ENCODE assay signal across 10 cellular contexts in genomic region chr12:130878193-130879185, GRCh38. TPM values are rescaled to one million over a fixed set of nuclear protein-coding genes. Genes with fewer than 3 reads are reported as not detected.
A peak's percentile ranks its signal among the peaks of the same experiment; 100 is the strongest.
DNase-seq lines count a peak whose midpoint lies in the region; ATAC-seq and TF ChIP-seq lines count a peak whose summit lies in the region.
"Had no signal": no experiment of that assay in that cellular context is flagged by ENCODE, and none has a peak within 500 bp of the region (broad histone marks: within the 10 kb centered on the region; RNA-seq: fewer than 3 reads in every experiment).

No MANE protein-coding gene starts in this region.

- no TSS peak for BruUV-seq in IMR-90 (replicated peaks; lab: Mats Ljungman, UMichigan)

- peaks cover 54% of the 10 kb centered on the region for H3K36me3 Mint-ChIP-seq in activated T-cell treated with anti-CD3 and anti-CD28 coated beads, Interleukin-2, amount 50 U/mL, for 24 hours (ENCODE audit: low read depth)
- peaks cover 13 to 41% of the 10 kb centered on the region in 2 donors for H3K36me3 Mint-ChIP-seq in activated T-cell treated with anti-CD3 and anti-CD28 coated beads, Interleukin-2, amount 50 U/mL, for 72 hours (ENCODE audit: insufficient read depth in 2 of 2)
- H3K36me3 Mint-ChIP-seq in activated B cell treated with CpG ODN at 0.5 μM for 24 hours (ENCODE audit: low read depth): peaks cover 54% of the 10 kb centered on the region

- peaks cover 69% of the 10 kb centered on the region for H3K4me1 Mint-ChIP-seq in activated T-cell treated with anti-CD3 and anti-CD28 coated beads, Interleukin-2, amount 50 U/mL, for 24 hours (ENCODE audit: low read depth)
- H3K4me1 Mint-ChIP-seq in activated T-cell treated with anti-CD3 and anti-CD28 coated beads, Interleukin-2, amount 50 U/mL, for 72 hours (ENCODE audit: low read depth): peaks cover 67% of the 10 kb centered on the region
- peaks cover 60% of the 10 kb centered on the region for H3K4me1 Mint-ChIP-seq in activated B cell treated with CpG ODN at 0.5 μM for 24 hours

- peak overlapping the region; percentile 41 for H3K27ac Mint-ChIP-seq in activated T-cell treated with anti-CD3 and anti-CD28 coated beads, Interleukin-2, amount 50 U/mL, for 24 hours
- no peak overlapping the region for H3K27ac Mint-ChIP-seq in activated T-cell treated with anti-CD3 and anti-CD28 coated beads, Interleukin-2, amount 50 U/mL, for 72 hours
- H3K27ac Mint-ChIP-seq in activated B cell treated with CpG ODN at 0.5 μM for 24 hours: peak overlapping the region; percentile 82

- no peak overlapping the region for H3K4me3 Mint-ChIP-seq in activated T-cell treated with anti-CD3 and anti-CD28 coated beads, Interleukin-2, amount 50 U/mL, for 24 hours
- H3K4me3 Mint-ChIP-seq in activated T-cell treated with anti-CD3 and anti-CD28 coated beads, Interleukin-2, amount 50 U/mL, for 72 hours: peak overlapping the region in 1 of 2 donors; percentile 7
- peak overlapping the region; percentile 79 for H3K4me3 Mint-ChIP-seq in activated B cell treated with CpG ODN at 0.5 μM for 24 hours

- H4K5ac ChIP-seq in IMR-90 (ENCODE audit: low read depth, low read length): no peak overlapping the region

- H3K27me3 Mint-ChIP-seq in activated T-cell treated with anti-CD3 and anti-CD28 coated beads, Interleukin-2, amount 50 U/mL, for 24 hours: no peaks in the 10 kb centered on the region
- no peaks in the 10 kb centered on the region for H3K27me3 Mint-ChIP-seq in activated T-cell treated with anti-CD3 and anti-CD28 coated beads, Interleukin-2, amount 50 U/mL, for 72 hours (ENCODE audit: low read depth)
- no peaks in the 10 kb centered on the region for H3K27me3 Mint-ChIP-seq in activated B cell treated with CpG ODN at 0.5 μM for 24 hours

- H3K9me3 ChIP-seq in IMR-90 (ENCODE audit: control insufficient read depth, insufficient read depth, low read length) (no peaks in the 10 kb centered on the region), trophoblast cell (ENCODE audit: insufficient read depth, low read depth, low read length) (no peaks in the 10 kb centered on the region), ovary (no peaks in the 10 kb centered on the region), HAP-1 (no peaks in the 10 kb centered on the region)

- CTCF ChIA-PET in IMR-90 (lab: Yijun Ruan, JAX): no interaction called here
- CTCF ChIA-PET in activated B cell treated with CpG ODN at 0.5 μM for 24 hours (lab: Charles Lee): no interaction called here

- intact Hi-C loops in IMR-90 (cut with micrococcal nuclease) (no loop called here), activated B cell treated with CpG ODN at 0.5 μM for 24 hours (cut with micrococcal nuclease) (loop anchor here (10.0 kb wide), 2 partner anchors 1016 to 1046 kb away; partner anchors contain the start of genes PUS1 and ULK1), ovary (cut with DNase I) (no loop called here)

- H3K79me1 ChIP-seq in IMR-90 (ENCODE audit: low read depth in 1 of 2, low read length in 2 of 2) (peaks cover 7 to 26% of the 10 kb centered on the region in 2 experiments; a peak in 2 of 4 replicates), trophoblast cell (ENCODE audit: low read length) (no peaks in the 10 kb centered on the region)

- 20% methylated on average over 3 of the region's 24 CpGs; no CpG with 5 or more reads in 1 of the 2 experiments for WGBS in IMR-90 (ENCODE audit: extremely low coverage in 2 of 2, insufficient read length in 1 of 2), 2 experiments
- WGBS in trophoblast cell (ENCODE audit: extremely low coverage, insufficient coverage, insufficient read length): no CpG with 5 or more reads among the region's 24 CpGs
- WGBS in ovary, 3 donors: 55 to 67% (median 61%) methylated on average over 24 of the region's 24 CpGs

- H3K9ac ChIP-seq in IMR-90 (ENCODE audit: low read depth, low read length): no peak overlapping the region
- no peak overlapping the region for H3K9ac ChIP-seq in trophoblast cell (ENCODE audit: low read length)
- H3K9ac ChIP-seq: GM23248 had no signal

- POLR2A ChIA-PET in IMR-90 (lab: Charles Lee; ENCODE audit: unreplicated experiment): interaction anchor here (0.5 kb wide), 1 partner anchor 938 kb away, joined by 3 read pairs; no protein-coding TSS in a partner anchor
- POLR2A ChIA-PET in activated B cell treated with CpG ODN at 0.5 μM for 24 hours (lab: Charles Lee): no interaction called here

- H3K18ac ChIP-seq in IMR-90 (ENCODE audit: low read depth, low read length) (no peak overlapping the region), trophoblast cell (ENCODE audit: low read length) (no peak overlapping the region)

- H3K56ac ChIP-seq in IMR-90 (ENCODE audit: extremely low read depth, insufficient read depth, low read length): no peak overlapping the region

- no peak overlapping the region for H2BK15ac ChIP-seq in IMR-90 (ENCODE audit: low read depth, low read length)

- H2AK5ac ChIP-seq in IMR-90 (ENCODE audit: low read depth, low read length) (no peak overlapping the region), trophoblast cell (ENCODE audit: low read length) (no peak overlapping the region)

- peaks cover 6% of the 10 kb centered on the region; the same call in 1 of the 2 replicates for H3K9me1 ChIP-seq in IMR-90 (ENCODE audit: insufficient read depth, low read length)

- H3K9me3 Mint-ChIP-seq in activated T-cell treated with anti-CD3 and anti-CD28 coated beads, Interleukin-2, amount 50 U/mL, for 24 hours: no peaks in the 10 kb centered on the region
- H3K9me3 Mint-ChIP-seq in activated T-cell treated with anti-CD3 and anti-CD28 coated beads, Interleukin-2, amount 50 U/mL, for 72 hours: no peaks in the 10 kb centered on the region
- no peaks in the 10 kb centered on the region for H3K9me3 Mint-ChIP-seq in activated B cell treated with CpG ODN at 0.5 μM for 24 hours

- no peak for TF ChIP-seq RAD21 in IMR-90 (IDR thresholded peaks at IDR 0.05; ENCODE audit: low read length)

- no peak overlapping the region for H2BK12ac ChIP-seq in trophoblast cell (ENCODE audit: low read length)

- H4K12ac ChIP-seq in trophoblast cell (ENCODE audit: low read depth, low read length): peak overlapping the region; percentile 59

- H3K4me1 ChIP-seq in IMR-90 (ENCODE audit: control insufficient read depth, insufficient read depth, low read length) (no peaks in the 10 kb centered on the region), trophoblast cell (ENCODE audit: control insufficient read depth in 1 of 2, insufficient read depth in 2 of 2, low read length in 2 of 2) (no peaks in the 10 kb centered on the region), ovary (ENCODE audit: insufficient read depth) (no peaks in the 10 kb centered on the region), HAP-1 (peaks cover 16% of the 10 kb centered on the region)

- dilution Hi-C loops in IMR-90 (cut with HindIII; ENCODE audit: low sequenced_read_pairs, unreplicated experiment): no loop called here

- in situ Hi-C loops in IMR-90 (cut with MboI; ENCODE audit: low sequenced_read_pairs): no loop called here
- in situ Hi-C loops in HAP-1 (cut with MboI; ENCODE audit: low sequenced_read_pairs): no loop called here

- H4K91ac ChIP-seq in IMR-90 (ENCODE audit: insufficient read depth, low read depth, low read length): no peak overlapping the region
- H4K91ac ChIP-seq in trophoblast cell (ENCODE audit: low read depth, low read length): no peak overlapping the region

- H2BK5ac ChIP-seq in IMR-90 (ENCODE audit: low read depth, low read length, poor library complexity, severe bottlenecking) (no peak overlapping the region), trophoblast cell (ENCODE audit: low read depth, low read length, poor library complexity) (no peak overlapping the region)

- TF ChIP-seq CTCF in IMR-90 (conservative IDR thresholded peaks at IDR 0.05; ENCODE audit: low read depth, low read length): no peak
- TF ChIP-seq CTCF in activated B cell treated with CpG ODN at 0.5 μM for 24 hours (IDR thresholded peaks at IDR 0.05): no peak
- no peak for TF ChIP-seq CTCF in ovary (IDR thresholded peaks at IDR 0.05)

- H3K4ac ChIP-seq in IMR-90 (ENCODE audit: low read depth, low read length): no peak overlapping the region
- H3K4ac ChIP-seq in trophoblast cell (ENCODE audit: low read depth, low read length): no peak overlapping the region

- H2BK20ac ChIP-seq in IMR-90 (ENCODE audit: low read depth, low read length): no peak overlapping the region

- H3K4me2 ChIP-seq in IMR-90 (ENCODE audit: low read depth, low read length) (no peak overlapping the region), trophoblast cell (ENCODE audit: low read length) (no peak overlapping the region)

- H2BK120ac ChIP-seq in IMR-90 (ENCODE audit: low read depth, low read length) (no peak overlapping the region), trophoblast cell (ENCODE audit: insufficient read depth, low read length, poor library complexity) (no peak overlapping the region)

- no peak for TF ChIP-seq EP300 in ovary (IDR thresholded peaks at IDR 0.05)

- no peak overlapping the region; the same call in 1 of the 2 replicates for H3K14ac ChIP-seq in IMR-90 (replicated peaks; ENCODE audit: low read depth, low read length)
- H3K14ac ChIP-seq in trophoblast cell (ENCODE audit: low read length): no peak overlapping the region

- H3K4me3 ChIP-seq in IMR-90 (ENCODE audit: insufficient read depth, low read depth, low read length) (no peak overlapping the region), trophoblast cell (ENCODE audit: low read depth, low read length) (no peak overlapping the region), ovary (no peak overlapping the region), HAP-1 (no peak overlapping the region)
- H3K4me3 ChIP-seq: GM23248 had no signal

- TF ChIP-seq POLR2A in IMR-90 (IDR thresholded peaks at IDR 0.05; ENCODE audit: low read depth, low read length) (no peak), ovary (IDR thresholded peaks at IDR 0.05) (no peak)

- H3K79me2 ChIP-seq in trophoblast cell (ENCODE audit: control insufficient read depth, insufficient read depth, low read length, poor library complexity): no peaks in the 10 kb centered on the region

- H4K20me1 ChIP-seq in IMR-90 (ENCODE audit: insufficient read depth, low read length): peaks cover 27% of the 10 kb centered on the region

- peaks cover 18% of the 10 kb centered on the region for H3K36me3 ChIP-seq in IMR-90 (ENCODE audit: control insufficient read depth, insufficient read depth, low read length)
- peaks cover 17 to 29% of the 10 kb centered on the region in 2 experiments for H3K36me3 ChIP-seq in trophoblast cell (ENCODE audit: control insufficient read depth in 1 of 2, insufficient read depth in 2 of 2, low read length in 2 of 2)
- no peaks in the 10 kb centered on the region for H3K36me3 ChIP-seq in ovary
- peaks cover 38% of the 10 kb centered on the region for H3K36me3 ChIP-seq in HAP-1 (replicated peaks)

- H4K8ac ChIP-seq in IMR-90 (ENCODE audit: low read depth in 2 of 2, low read length in 2 of 2) (peak overlapping the region in 1 of 2 experiments; percentile 23; a peak in 1 of 4 replicates), trophoblast cell (ENCODE audit: low read depth, low read length) (no peak overlapping the region)

- no peak overlapping the region for H3K27ac ChIP-seq in IMR-90 (ENCODE audit: insufficient read depth, low read length)
- H3K27ac ChIP-seq in trophoblast cell (ENCODE audit: low read depth, low read length): no peak overlapping the region
- no peak overlapping the region for H3K27ac ChIP-seq in ovary
- H3K27ac ChIP-seq: GM23248 had no signal

- peak overlapping the region; percentile 70 for H3K23ac ChIP-seq in IMR-90 (ENCODE audit: low read depth, low read length)
- H3K23ac ChIP-seq in trophoblast cell (ENCODE audit: low read length): no peak overlapping the region

- DNase-seq in activated T-cell treated with anti-CD3 and anti-CD28 coated beads, Interleukin-2, amount 50 U/mL, for 24 hours: peak; percentile 36
- DNase-seq in activated T-cell treated with anti-CD3 and anti-CD28 coated beads, Interleukin-2, amount 50 U/mL, for 72 hours: no peak
- no peak for DNase-seq in IMR-90
- no peak for DNase-seq in activated B cell treated with CpG ODN at 0.5 μM for 24 hours
- DNase-seq in trophoblast cell: peak in 1 of 2 donors; percentile 6
- no peak for DNase-seq in NOMO-1 (lab: John Stamatoyannopoulos, UW; ENCODE audit: unreplicated experiment in 2 of 2)
- no peak for DNase-seq in ovary
- DNase-seq in HAP-1 (ENCODE audit: low spot score in 2 of 2): no peak
- DNase-seq: GM23248, NCI-H748 treated with DMSO at 0.1 percent for 48 hours had no signal

- H3K27me3 ChIP-seq in IMR-90 (ENCODE audit: control insufficient read depth, insufficient read depth, low read length) (no peaks in the 10 kb centered on the region), trophoblast cell (ENCODE audit: insufficient read depth, low read length) (no peaks in the 10 kb centered on the region), ovary (no peaks in the 10 kb centered on the region), HAP-1 (ENCODE audit: low read depth) (no peaks in the 10 kb centered on the region)

- peak overlapping the region; percentile 61 for H2AFZ ChIP-seq in IMR-90 (replicated peaks; ENCODE audit: low read length, poor library complexity)
- H2AFZ ChIP-seq in trophoblast cell (ENCODE audit: insufficient read depth, low read length, poor library complexity): no peak overlapping the region
- H2AFZ ChIP-seq: GM23248 had no signal

- peak overlapping the region; percentile 67 for H2AK9ac ChIP-seq in IMR-90 (replicated peaks; ENCODE audit: low read depth, low read length, poor library complexity)

- ATAC-seq in activated T-cell treated with anti-CD3 and anti-CD28 coated beads, Interleukin-2, amount 50 U/mL, for 72 hours (replicated peaks in 1 of 2): no peak
- peak; percentile 30 for ATAC-seq in IMR-90 (ENCODE audit: low read depth)
- ATAC-seq in activated B cell treated with CpG ODN at 0.5 μM for 24 hours (ENCODE audit: low read depth): no peak

RNA-seq across cellular contexts. Expression of gene RAN, which starts 6.6 kb away (rescaled TPM):
- total RNA-seq in activated T-cell treated with anti-CD3 and anti-CD28 coated beads, Interleukin-2, amount 50 U/mL, for 72 hours: 1,000 to 10,000 TPM; 1,100 to 1,397 TPM
- total RNA-seq in IMR-90 (2012; rRNA removed) (898 and 910 TPM in 2 replicates), activated B cell treated with CpG ODN at 0.5 μM for 24 hours (748 and 757 TPM in 2 replicates), ovary (100 to 1,000 TPM in 6 of 7 donors, 10 to 100 TPM in 1; 80.4 to 415 (median 314) TPM)
- polyA plus RNA-seq in IMR-90 (2012; rRNA removed) (984 and 1,062 TPM in 2 replicates), ovary (100 to 1,000 TPM; 195 to 419 TPM)
- polyA plus RNA-seq in IMR-90 (2012; cell fraction: cytosol; rRNA removed): 147 and 655 TPM in 2 replicates
- 78.5 and 464 TPM in 2 replicates for polyA plus RNA-seq in IMR-90 (2012; cell fraction: nucleus; rRNA removed; ENCODE audit: low replicate concordance)
- polyA plus RNA-seq in trophoblast cell (2013): 542 and 555 TPM in 2 replicates

RNA-seq across cellular contexts. Expression of gene STX2, which starts 39.4 kb away (rescaled TPM):
- total RNA-seq in activated T-cell treated with anti-CD3 and anti-CD28 coated beads, Interleukin-2, amount 50 U/mL, for 72 hours: 10 to 100 TPM; 11.9 to 13.2 TPM
- 26.9 and 42.8 TPM in 2 replicates for total RNA-seq in IMR-90 (2012; rRNA removed)
- polyA plus RNA-seq in IMR-90 (2012; rRNA removed): 26.9 and 32.5 TPM in 2 replicates
- 7.6 and 10.3 TPM in 2 replicates for polyA plus RNA-seq in IMR-90 (2012; cell fraction: cytosol; rRNA removed)
- 5.6 and 28.5 TPM in 2 replicates for polyA plus RNA-seq in IMR-90 (2012; cell fraction: nucleus; rRNA removed; ENCODE audit: low replicate concordance)
- 11.0 and 11.4 TPM in 2 replicates for total RNA-seq in activated B cell treated with CpG ODN at 0.5 μM for 24 hours
- 14.4 and 15.3 TPM in 2 replicates for polyA plus RNA-seq in trophoblast cell (2013)
- total RNA-seq in ovary: 10 to 100 TPM; 16.8 to 26.9 (median 21.4) TPM
- 10 to 100 TPM; 12.9 to 25.5 TPM for polyA plus RNA-seq in ovary
